ENCODE assay signal across 8 cellular contexts in genomic region chr7:129210256-129210988, GRCh38. TPM values are rescaled to one million over a fixed set of nuclear protein-coding genes. Genes with fewer than 3 reads are reported as not detected.
DNase-seq lines count a peak whose midpoint lies in the region; ATAC-seq, FAIRE-seq and TF ChIP-seq lines count a peak whose summit lies in the region.

No MANE protein-coding gene starts in this region.

- DNase-seq in GDM1 (lab: John Stamatoyannopoulos, UW) (peak; percentile 57), RCC 7860 (ENCODE audit: low spot score) (peak; percentile 28), frontal cortex (ENCODE audit: low spot score in 2 of 2) (peak; percentile 60 to 81), pancreas (peak; percentile 65 to 95 (median 87)), transverse colon (peak; percentile 77)
- peak; percentile 34 for DNase-seq in activated T-helper 9 cell treated with anti-CD3 and anti-CD28 coated beads, Interleukin-2, amount 50 U/mL, for 16 hours (ENCODE audit: low read depth)

- peak; percentile 49 for ATAC-seq in HG03159 (IDR thresholded peaks at IDR 0.05; ENCODE audit: unreplicated experiment)
- ATAC-seq in pancreas: peak; percentile 87 to 97 (median 94)
- ATAC-seq in HG03565 (IDR thresholded peaks at IDR 0.05; ENCODE audit: unreplicated experiment): no peak

- WGBS in pancreas, 2 donors: 52 to 55% methylated on average over 16 of the region's 16 CpGs
- WGBS in transverse colon (ENCODE audit: low coverage in 1 of 2), 2 donors: 63% methylated on average over 16 of the region's 16 CpGs; no CpG with 5 or more reads in 1 of the 2 donors

- TF ChIP-seq CTCF in pancreas (IDR thresholded peaks at IDR 0.05) (peak; percentile 77 to 94 (median 86)), transverse colon (IDR thresholded peaks at IDR 0.05) (peak; percentile 73 to 85 (median 81))

- no peaks in the 10 kb centered on the region for H3K4me1 ChIP-seq in pancreas
- H3K4me1 ChIP-seq in transverse colon: no peaks in the 10 kb centered on the region

- H3K27me3 ChIP-seq in pancreas (no peaks in the 10 kb centered on the region), transverse colon (no peaks in the 10 kb centered on the region)

- H3K9me3 ChIP-seq in pancreas (no peaks in the 10 kb centered on the region), transverse colon (no peaks in the 10 kb centered on the region)

- H3K27ac ChIP-seq in pancreas (no peak overlapping the region), transverse colon (no peak overlapping the region)

- in situ Hi-C loops in transverse colon (cut with MboI; ENCODE audit: low pct_ligation_motif_present in 1 of 4, low pct_unique_long_range_greater_than_20kb in 1 of 4, low sequenced_read_pairs in 3 of 4): loop anchor here in 3 of 4 donors (25.0 kb wide), 1 partner anchor 252 kb away; no protein-coding TSS in a partner anchor

- intact Hi-C loops in pancreas (cut with DNase I): loop anchor here in 1 of 3 donors (10.0 kb wide), 1 partner anchor 64 kb away; no protein-coding TSS in a partner anchor
- intact Hi-C loops in transverse colon (cut with DNase I; ENCODE audit: low total_unique reads): no loop called here

- TF ChIP-seq EP300 in transverse colon (IDR thresholded peaks at IDR 0.05; ENCODE audit: low read depth): no peak

- H3K36me3 ChIP-seq in pancreas (no peaks in the 10 kb centered on the region), transverse colon (no peaks in the 10 kb centered on the region)

- TF ChIP-seq POLR2A in transverse colon (IDR thresholded peaks at IDR 0.05): no peak

- H3K4me3 ChIP-seq in pancreas (no peak overlapping the region), transverse colon (no peak overlapping the region)

- FAIRE-seq in RCC 7860 (lab: Jason Lieb, UNC) (no peak), frontal cortex (lab: Jason Lieb, UNC) (no peak), pancreas (lab: Jason Lieb, UNC) (no peak)

RNA-seq across cellular contexts. Expression of gene AHCYL2, which starts 14.4 kb away (rescaled TPM):
- total RNA-seq in frontal cortex (15.9 TPM), pancreas (10 to 100 TPM; 11.5 to 16.8 (median 13.7) TPM), transverse colon (100 to 1,000 TPM in 3 of 4 donors, 10 to 100 TPM in 1; 93.7 to 635 (median 551) TPM)
- polyA plus RNA-seq in pancreas: 1 to 10 TPM; 5.1 to 8.7 TPM

RNA-seq across cellular contexts. Expression of gene SMO, which starts 22.0 kb away (rescaled TPM):
- 8.6 TPM for total RNA-seq in frontal cortex
- 10 to 100 TPM in 1 of 6 donors, 1 to 10 TPM in 5; 2.6 to 13.4 (median 4.3) TPM for total RNA-seq in pancreas
- 1 to 10 TPM; 4.0 to 6.9 TPM for polyA plus RNA-seq in pancreas
- 1 to 10 TPM; 1.9 to 8.6 (median 3.5) TPM for total RNA-seq in transverse colon

Comparison
In these comparisons a context has a peak if more than half of its experiments do, and no peak if none do; other contexts are left out.
1. DNase-seq: peak in every context shown above with its lines; median percentile 87 in pancreas; 77 in transverse colon; 70 in frontal cortex; 57 in GDM1; 34 in activated T-helper 9 cell treated with anti-CD3 and anti-CD28 coated beads, Interleukin-2, amount 50 U/mL, for 16 hours; 28 in RCC 7860.